Comparison of ENCODE assay signal across 11 cellular contexts in genomic region chr6:149846321-149846720, GRCh38. TPM values are rescaled to one million over a fixed set of nuclear protein-coding genes. Genes with fewer than 3 reads are reported as not detected.
DNase-seq lines count a peak whose midpoint lies in the region; FAIRE-seq and TF ChIP-seq lines count a peak whose summit lies in the region.
"Had no signal": no experiment of that assay in that cellular context is flagged by ENCODE, and none has a peak within 500 bp of the region (broad histone marks: within the 10 kb centered on the region; RNA-seq: fewer than 3 reads in every experiment).

No MANE protein-coding gene starts in this region.

- peaks cover 6% of the 10 kb centered on the region; the same call in 1 of the 2 replicates for H3K36me3 ChIP-seq in SJCRH30
- peaks cover 13% of the 10 kb centered on the region for H3K36me3 ChIP-seq in suprapubic skin

- H3K27ac ChIP-seq in SJCRH30 (peak overlapping the region; percentile 63), suprapubic skin (peak overlapping the region; percentile 75)

- TF ChIP-seq CTCF in fibroblast of villous mesenchyme (IDR thresholded peaks at IDR 0.05; ENCODE audit: insufficient read depth, low read depth, low read length) (no peak), suprapubic skin (IDR thresholded peaks at IDR 0.05) (no peak), D721Med (IDR thresholded peaks at IDR 0.05; ENCODE audit: insufficient read depth, missing control alignments) (no peak)

- no peaks in the 10 kb centered on the region for H3K9me3 ChIP-seq in SJCRH30 (replicated peaks)
- no peaks in the 10 kb centered on the region for H3K9me3 ChIP-seq in suprapubic skin

- H3K27me3 ChIP-seq in SJCRH30: no peaks in the 10 kb centered on the region
- H3K27me3 ChIP-seq in suprapubic skin: no peaks in the 10 kb centered on the region

- 53% methylated on average over 7 of the region's 7 CpGs for WGBS in suprapubic skin

- TF ChIP-seq POLR2A in suprapubic skin (IDR thresholded peaks at IDR 0.05): no peak

- H3K4me3 ChIP-seq in SJCRH30: no peak overlapping the region
- H3K4me3 ChIP-seq in fibroblast of villous mesenchyme (ENCODE audit: low read depth, low read length): no peak overlapping the region
- no peak overlapping the region for H3K4me3 ChIP-seq in suprapubic skin

- TF ChIP-seq EP300 in suprapubic skin (IDR thresholded peaks at IDR 0.05): no peak

- peaks cover 24% of the 10 kb centered on the region for H3K4me1 ChIP-seq in SJCRH30
- peaks cover 42% of the 10 kb centered on the region for H3K4me1 ChIP-seq in suprapubic skin

- FAIRE-seq in D721Med (lab: Jason Lieb, UNC): no peak
- FAIRE-seq: A204.1 had no signal

- DNase-seq in NCI-H1417 (lab: John Stamatoyannopoulos, UW) (peak in 2 of 3 experiments; percentile 15 to 55), NCI-H1417 treated with DMSO at 0.1 percent for 48 hours (lab: John Stamatoyannopoulos, UW) (no peak), SJCRH30 (peak; percentile 87 to 88), fibroblast of villous mesenchyme (ENCODE audit: low read depth) (peak; percentile 79), suprapubic skin (ENCODE audit: low spot score in 2 of 2) (peak in 1 of 2 donors; percentile 73), DMS153 treated with DMSO at 0.1 percent for 48 hours (lab: John Stamatoyannopoulos, UW; ENCODE audit: unreplicated experiment) (no peak), GDM1 (lab: John Stamatoyannopoulos, UW) (no peak), D721Med (ENCODE audit: insufficient read length, low spot score) (no peak)
- DNase-seq: activated B cell treated with CpG ODN at 0.5 μM for 24 hours, NCI-H1436 had no signal

RNA-seq across cellular contexts. Expression of gene LRP11, which starts 17.8 kb away (rescaled TPM):
- total RNA-seq in SJCRH30 (2014; rRNA removed; shearing (Covaris generic)): 32.4 and 32.8 TPM in 2 replicates
- total RNA-seq in fibroblast of villous mesenchyme: 97.2 and 97.6 TPM in 2 replicates
- total RNA-seq in suprapubic skin: 10 to 100 TPM; 43.6 to 77.2 (median 68.4) TPM

RNA-seq across cellular contexts. Expression of gene RAET1E, which starts 51.6 kb away (rescaled TPM):
- total RNA-seq in SJCRH30 (2014; rRNA removed; shearing (Covaris generic)): not detected in 2 replicates
- total RNA-seq in fibroblast of villous mesenchyme: under 0.01 TPM in 1 of 2 replicates, not detected in the other
- total RNA-seq in suprapubic skin: 10 to 100 TPM; 14.4 to 46.8 (median 22.8) TPM
- total RNA-seq: activated B cell treated with CpG ODN at 0.5 μM for 24 hours had no signal

Comparison
In these comparisons a context has a peak if more than half of its experiments do, and no peak if none do; other contexts are left out.
1. DNase-seq: peak in NCI-H1417 (2 of 3), SJCRH30 (2 of 2) and fibroblast of villous mesenchyme (single experiment); none in NCI-H1417 treated with DMSO at 0.1 percent for 48 hours (single experiment), DMS153 treated with DMSO at 0.1 percent for 48 hours (single experiment), GDM1 (single experiment) and D721Med (single experiment).
2. RNA of gene RAET1E, which starts 51.6 kb away (total RNA-seq): 14.4 to 46.8 TPM in suprapubic skin; not detected in SJCRH30 and under 0.01 TPM in fibroblast of villous mesenchyme; every median in the first group is over 10 times any median in the second.